ENCODE assay signal across 21 cellular contexts in the genomic region with DNA sequence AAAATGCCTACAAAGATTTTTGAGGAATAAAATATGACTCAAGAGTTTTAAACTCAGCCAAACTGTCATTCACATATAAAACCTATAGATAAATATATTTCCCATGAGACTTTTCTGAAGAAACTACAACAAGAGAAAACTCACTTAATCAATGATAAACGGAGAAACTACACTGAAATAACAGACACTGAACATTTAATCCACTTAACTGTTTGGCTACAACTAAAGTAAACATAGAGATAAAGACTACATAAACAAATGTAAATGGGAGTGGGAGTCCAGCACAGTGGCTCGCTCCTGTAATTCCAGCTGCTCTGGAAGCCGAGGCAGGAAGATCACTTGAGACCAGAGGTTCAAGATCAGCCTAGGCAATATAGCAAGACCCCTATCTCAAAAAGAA.
DNase-seq lines count a peak whose midpoint lies in the region; FAIRE-seq and TF ChIP-seq lines count a peak whose summit lies in the region.
"Had no signal": no experiment of that assay in that cellular context is flagged by ENCODE, and none has a peak within 500 bp of the region (broad histone marks: within the 10 kb centered on the region; RNA-seq: fewer than 3 reads in every experiment).

No MANE protein-coding gene starts in this region.

- FAIRE-seq in D721Med (lab: Jason Lieb, UNC) = no peak
- FAIRE-seq: A204.1, GM12878, GM19239, H1 had no signal

- TF ChIP-seq CTCF in HEK293 (tag by site-specific recombination; IDR thresholded peaks at IDR 0.05) (no peak), D721Med (IDR thresholded peaks at IDR 0.05; ENCODE audit: insufficient read depth, missing control alignments) (no peak)

- DNase-seq in DMS53 (lab: John Stamatoyannopoulos, UW) (peak; percentile 13), DMS53 treated with DMSO at 0.1 percent for 48 hours (lab: John Stamatoyannopoulos, UW; ENCODE audit: unreplicated experiment) (no peak), left kidney (ENCODE audit: low read depth, low spot score) (peak; percentile 39), D721Med (ENCODE audit: insufficient read length, low spot score) (no peak)
- no peak for DNase-seq in activated CD4-positive, alpha-beta T cell treated with anti-CD3 and anti-CD28 coated beads, Interleukin-2, amount 50 U/mL, for 4 hours
- DNase-seq: CD4-positive, CD25-positive, alpha-beta regulatory T cell; CD8-positive, alpha-beta T cell; DMS79; EL; GDM1; GM23248; H7; HCEC 1CT had no signal

- H3K9me3 ChIP-seq in HEK293 (ENCODE audit: control insufficient read depth, insufficient read depth, low read depth, low read length) = no peaks in the 10 kb centered on the region; the same call in 1 of the 2 replicates

- H3K4me1 ChIP-seq in HEK293 (ENCODE audit: control insufficient read depth, insufficient read depth, low read length) = peaks cover 20% of the 10 kb centered on the region
- H3K4me1 ChIP-seq: BLaER1 had no signal

- H3K36me3 ChIP-seq in HEK293 (ENCODE audit: control insufficient read depth in 2 of 2, insufficient read depth in 1 of 2, low read length in 2 of 2) = no peaks in the 10 kb centered on the region; a peak in 1 of 3 replicates
- H3K36me3 ChIP-seq: BLaER1 had no signal

- H3K27ac ChIP-seq in HEK293 (ENCODE audit: extremely low read depth, low read depth, low read length) = no peak overlapping the region
- H3K27ac ChIP-seq: 22Rv1, BLaER1, C4-2B, GM23248 had no signal

- POLR2A ChIA-PET in HEK293 (lab: Yijun Ruan, JAX) = no interaction called here

- H3K4me3 ChIP-seq in HEK293 (ENCODE audit: low read depth, low read length) = no peak overlapping the region
- H3K4me3 ChIP-seq: BLaER1, GM12878, GM23248 had no signal

- CTCF ChIA-PET in HEK293 (lab: Yijun Ruan, JAX) = no interaction called here

TF ChIP-seq in HEK293, 187 proteins besides CTCF, POLR2A, EP300 and RAD21 (continues in another document):
- TF ChIP-seq HIC1 (tag by site-specific recombination; IDR thresholded peaks at IDR 0.05) (no peak), ZNF501 (tag by site-specific recombination; IDR thresholded peaks at IDR 0.05) (no peak), ZNF510 (tag by site-specific recombination; IDR thresholded peaks at IDR 0.05; ENCODE audit: insufficient replicate concordance) (peak; percentile 83), FEZF1 (tag by site-specific recombination; IDR thresholded peaks at IDR 0.05) (peak; percentile 79), WT1 (tag by site-specific recombination; IDR thresholded peaks at IDR 0.05) (peak; percentile 99), GLI2 (tag by site-specific recombination; IDR thresholded peaks at IDR 0.05; ENCODE audit: borderline replicate concordance, low read depth) (peak; percentile 35; the same call in 1 of the 2 replicates), ZNF747 (tag by site-specific recombination; IDR thresholded peaks at IDR 0.05) (no peak), ZNF596 (tag by site-specific recombination; IDR thresholded peaks at IDR 0.05) (peak; percentile 47; the same call in 1 of the 2 replicates), KLF1 (tag by site-specific recombination; IDR thresholded peaks at IDR 0.05) (peak; percentile 39; the same call in 1 of the 2 replicates), HOXC10 (CRISPR knock-in tag; IDR thresholded peaks at IDR 0.05) (no peak), ZNF843 (tag by site-specific recombination; IDR thresholded peaks at IDR 0.05) (peak; percentile 65; the same call in 1 of the 2 replicates)
- TF ChIP-seq, protein P1, sequence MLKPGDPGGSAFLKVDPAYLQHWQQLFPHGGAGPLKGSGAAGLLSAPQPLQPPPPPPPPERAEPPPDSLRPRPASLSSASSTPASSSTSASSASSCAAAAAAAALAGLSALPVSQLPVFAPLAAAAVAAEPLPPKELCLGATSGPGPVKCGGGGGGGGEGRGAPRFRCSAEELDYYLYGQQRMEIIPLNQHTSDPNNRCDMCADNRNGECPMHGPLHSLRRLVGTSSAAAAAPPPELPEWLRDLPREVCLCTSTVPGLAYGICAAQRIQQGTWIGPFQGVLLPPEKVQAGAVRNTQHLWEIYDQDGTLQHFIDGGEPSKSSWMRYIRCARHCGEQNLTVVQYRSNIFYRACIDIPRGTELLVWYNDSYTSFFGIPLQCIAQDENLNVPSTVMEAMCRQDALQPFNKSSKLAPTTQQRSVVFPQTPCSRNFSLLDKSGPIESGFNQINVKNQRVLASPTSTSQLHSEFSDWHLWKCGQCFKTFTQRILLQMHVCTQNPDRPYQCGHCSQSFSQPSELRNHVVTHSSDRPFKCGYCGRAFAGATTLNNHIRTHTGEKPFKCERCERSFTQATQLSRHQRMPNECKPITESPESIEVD (tag by site-specific recombination; IDR thresholded peaks at IDR 0.05) = peak; percentile 93
- TF ChIP-seq, protein P2, sequence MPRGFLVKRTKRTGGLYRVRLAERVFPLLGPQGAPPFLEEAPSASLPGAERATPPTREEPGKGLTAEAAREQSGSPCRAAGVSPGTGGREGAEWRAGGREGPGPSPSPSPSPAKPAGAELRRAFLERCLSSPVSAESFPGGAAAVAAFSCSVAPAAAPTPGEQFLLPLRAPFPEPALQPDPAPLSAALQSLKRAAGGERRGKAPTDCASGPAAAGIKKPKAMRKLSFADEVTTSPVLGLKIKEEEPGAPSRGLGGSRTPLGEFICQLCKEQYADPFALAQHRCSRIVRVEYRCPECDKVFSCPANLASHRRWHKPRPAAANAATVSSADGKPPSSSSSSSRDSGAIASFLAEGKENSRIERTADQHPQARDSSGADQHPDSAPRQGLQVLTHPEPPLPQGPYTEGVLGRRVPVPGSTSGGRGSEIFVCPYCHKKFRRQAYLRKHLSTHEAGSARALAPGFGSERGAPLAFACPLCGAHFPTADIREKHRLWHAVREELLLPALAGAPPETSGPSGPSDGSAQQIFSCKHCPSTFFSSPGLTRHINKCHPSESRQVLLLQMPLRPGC (tag by site-specific recombination; IDR thresholded peaks at IDR 0.05) = 0 out of 2 replicates have a peak, but pooled peaks have one; percentile 36
- TF ChIP-seq, protein P3, sequence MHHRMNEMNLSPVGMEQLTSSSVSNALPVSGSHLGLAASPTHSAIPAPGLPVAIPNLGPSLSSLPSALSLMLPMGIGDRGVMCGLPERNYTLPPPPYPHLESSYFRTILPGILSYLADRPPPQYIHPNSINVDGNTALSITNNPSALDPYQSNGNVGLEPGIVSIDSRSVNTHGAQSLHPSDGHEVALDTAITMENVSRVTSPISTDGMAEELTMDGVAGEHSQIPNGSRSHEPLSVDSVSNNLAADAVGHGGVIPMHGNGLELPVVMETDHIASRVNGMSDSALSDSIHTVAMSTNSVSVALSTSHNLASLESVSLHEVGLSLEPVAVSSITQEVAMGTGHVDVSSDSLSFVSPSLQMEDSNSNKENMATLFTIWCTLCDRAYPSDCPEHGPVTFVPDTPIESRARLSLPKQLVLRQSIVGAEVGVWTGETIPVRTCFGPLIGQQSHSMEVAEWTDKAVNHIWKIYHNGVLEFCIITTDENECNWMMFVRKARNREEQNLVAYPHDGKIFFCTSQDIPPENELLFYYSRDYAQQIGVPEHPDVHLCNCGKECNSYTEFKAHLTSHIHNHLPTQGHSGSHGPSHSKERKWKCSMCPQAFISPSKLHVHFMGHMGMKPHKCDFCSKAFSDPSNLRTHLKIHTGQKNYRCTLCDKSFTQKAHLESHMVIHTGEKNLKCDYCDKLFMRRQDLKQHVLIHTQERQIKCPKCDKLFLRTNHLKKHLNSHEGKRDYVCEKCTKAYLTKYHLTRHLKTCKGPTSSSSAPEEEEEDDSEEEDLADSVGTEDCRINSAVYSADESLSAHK (tag by site-specific recombination; IDR thresholded peaks at IDR 0.05) = 0 out of 2 replicates have a peak, but pooled peaks have one; percentile 25
- TF ChIP-seq, protein P4, sequence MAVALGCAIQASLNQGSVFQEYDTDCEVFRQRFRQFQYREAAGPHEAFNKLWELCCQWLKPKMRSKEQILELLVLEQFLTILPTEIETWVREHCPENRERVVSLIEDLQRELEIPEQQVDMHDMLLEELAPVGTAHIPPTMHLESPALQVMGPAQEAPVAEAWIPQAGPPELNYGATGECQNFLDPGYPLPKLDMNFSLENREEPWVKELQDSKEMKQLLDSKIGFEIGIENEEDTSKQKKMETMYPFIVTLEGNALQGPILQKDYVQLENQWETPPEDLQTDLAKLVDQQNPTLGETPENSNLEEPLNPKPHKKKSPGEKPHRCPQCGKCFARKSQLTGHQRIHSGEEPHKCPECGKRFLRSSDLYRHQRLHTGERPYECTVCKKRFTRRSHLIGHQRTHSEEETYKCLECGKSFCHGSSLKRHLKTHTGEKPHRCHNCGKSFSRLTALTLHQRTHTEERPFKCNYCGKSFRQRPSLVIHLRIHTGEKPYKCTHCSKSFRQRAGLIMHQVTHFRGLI (tag by site-specific recombination; IDR thresholded peaks at IDR 0.05) = no peak
- TF ChIP-seq, protein P5, sequence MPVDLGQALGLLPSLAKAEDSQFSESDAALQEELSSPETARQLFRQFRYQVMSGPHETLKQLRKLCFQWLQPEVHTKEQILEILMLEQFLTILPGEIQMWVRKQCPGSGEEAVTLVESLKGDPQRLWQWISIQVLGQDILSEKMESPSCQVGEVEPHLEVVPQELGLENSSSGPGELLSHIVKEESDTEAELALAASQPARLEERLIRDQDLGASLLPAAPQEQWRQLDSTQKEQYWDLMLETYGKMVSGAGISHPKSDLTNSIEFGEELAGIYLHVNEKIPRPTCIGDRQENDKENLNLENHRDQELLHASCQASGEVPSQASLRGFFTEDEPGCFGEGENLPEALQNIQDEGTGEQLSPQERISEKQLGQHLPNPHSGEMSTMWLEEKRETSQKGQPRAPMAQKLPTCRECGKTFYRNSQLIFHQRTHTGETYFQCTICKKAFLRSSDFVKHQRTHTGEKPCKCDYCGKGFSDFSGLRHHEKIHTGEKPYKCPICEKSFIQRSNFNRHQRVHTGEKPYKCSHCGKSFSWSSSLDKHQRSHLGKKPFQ (tag by site-specific recombination; IDR thresholded peaks at IDR 0.05) = 0 out of 2 replicates have a peak, but pooled peaks have one; percentile 14

Comparison
In these comparisons a context has a peak if more than half of its experiments do, and no peak if none do; other contexts are left out.
1. DNase-seq: peak in DMS53 (single experiment) and left kidney (single experiment); none in DMS53 treated with DMSO at 0.1 percent for 48 hours (single experiment), D721Med (single experiment) and activated CD4-positive, alpha-beta T cell treated with anti-CD3 and anti-CD28 coated beads, Interleukin-2, amount 50 U/mL, for 4 hours (0 of 2).